7 cellular contexts compared by ENCODE assay signal in the genomic region with DNA sequence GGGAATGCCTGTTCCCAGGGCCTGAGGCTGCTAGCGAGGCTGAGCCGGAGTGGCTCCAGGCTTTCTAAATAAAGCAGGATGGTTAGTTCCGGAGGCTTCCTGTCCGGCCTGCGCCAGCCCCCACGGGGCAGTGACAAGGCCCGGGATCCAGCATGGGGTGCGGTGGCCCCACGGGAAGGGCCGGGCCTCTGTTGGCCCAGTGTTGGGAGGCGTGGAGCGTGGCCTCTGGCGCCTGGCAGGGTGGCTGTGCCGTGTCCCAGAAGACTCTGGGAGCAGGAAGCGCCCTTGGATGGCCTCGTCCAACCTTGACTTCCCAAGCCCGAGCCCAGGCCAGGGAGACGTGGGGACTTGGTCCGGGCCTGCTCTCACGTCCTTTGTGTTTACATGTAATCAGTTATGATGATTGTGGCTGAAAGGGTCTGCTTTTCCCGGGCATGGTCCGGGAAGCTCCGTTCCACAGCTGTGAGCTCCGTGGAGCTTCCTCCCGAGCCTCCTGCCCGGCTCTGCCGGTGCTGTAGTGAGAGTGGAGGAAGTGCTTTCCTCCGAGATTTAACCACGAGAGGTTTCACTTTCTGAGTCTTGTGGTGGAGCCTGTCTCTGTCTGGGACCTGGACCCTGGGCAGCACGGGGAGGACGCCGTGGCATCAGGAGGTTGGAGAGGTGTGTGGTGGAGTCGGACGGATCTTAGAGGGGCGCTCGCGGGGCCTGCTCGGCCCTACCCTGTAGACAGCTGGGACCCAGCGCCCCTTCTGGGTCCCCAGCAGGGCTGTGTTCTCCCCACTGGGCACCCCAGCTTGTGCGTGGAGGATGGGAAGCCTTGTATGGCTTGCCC. TPM values are rescaled to one million over a fixed set of nuclear protein-coding genes. Genes with fewer than 3 reads are reported as not detected.
DNase-seq lines count a peak whose midpoint lies in the region; ATAC-seq and TF ChIP-seq lines count a peak whose summit lies in the region.

No MANE protein-coding gene starts in this region.

- TF ChIP-seq CTCF in cardiac fibroblast (IDR thresholded peaks at IDR 0.05; ENCODE audit: low read depth, low read length) (no peak), thyroid gland (IDR thresholded peaks at IDR 0.05) (no peak)

- peaks cover 43 to 48% of the 10 kb centered on the region in 2 donors for H3K4me1 ChIP-seq in thyroid gland

- no peak for ATAC-seq in HG03460 (IDR thresholded peaks at IDR 0.05; ENCODE audit: unreplicated experiment)

- 50 to 51% methylated on average over 16 to 19 of the region's 40 CpGs for WGBS in thyroid gland, 2 donors

- H3K36me3 ChIP-seq in thyroid gland (no peaks in the 10 kb centered on the region), H7 (replicated peaks; ENCODE audit: control insufficient read depth, insufficient read depth, low read length) (no peaks in the 10 kb centered on the region)

- no peaks in the 10 kb centered on the region for H3K9me3 ChIP-seq in thyroid gland

- H3K27ac ChIP-seq in layer of hippocampus (ENCODE audit: low read depth, low read length) (peak overlapping the region; percentile 30), thyroid gland (peak overlapping the region; percentile 73 to 85 (median 83))

- no peak for TF ChIP-seq POLR2A in thyroid gland (IDR thresholded peaks at IDR 0.05)

- H3K4me3 ChIP-seq in cardiac fibroblast (replicated peaks in 1 of 2; ENCODE audit: low read depth in 2 of 2, low read length in 2 of 2) (peak overlapping the region; percentile 21 to 98), thyroid gland (replicated peaks in 1 of 3) (no peak overlapping the region), H7 (ENCODE audit: insufficient read depth, low read depth, low read length) (no peak overlapping the region)

- DNase-seq in M059J (ENCODE audit: low read depth), result peak; percentile 27
- DNase-seq in cardiac fibroblast (ENCODE audit: low read depth in 2 of 2), result peak; percentile 44 to 49
- peak; percentile 57 to 68 for DNase-seq in thyroid gland
- DNase-seq in NCI-H2029 (lab: John Stamatoyannopoulos, UW), result no peak
- no peak for DNase-seq in H7

- no peaks in the 10 kb centered on the region for H3K27me3 ChIP-seq in layer of hippocampus (ENCODE audit: control insufficient read depth, insufficient read depth, low read length)
- no peaks in the 10 kb centered on the region for H3K27me3 ChIP-seq in thyroid gland
- no peaks in the 10 kb centered on the region for H3K27me3 ChIP-seq in H7 (ENCODE audit: control insufficient read depth, insufficient read depth, low read length)

- intact Hi-C loops in thyroid gland (cut with DNase I), result no loop called here

RNA-seq across cellular contexts. Expression of gene GNA11, which starts 4.6 kb away (rescaled TPM):
- 38.0 and 69.7 TPM in 2 replicates for total RNA-seq in M059J (2014; rRNA removed; shearing (Covaris generic))
- total RNA-seq in thyroid gland, result 10 to 100 TPM; 49.9 to 69.6 (median 63.8) TPM
- total RNA-seq in H7 (2014; rRNA removed; shearing (Covaris generic)), result 30.0 and 35.0 TPM in 2 replicates

RNA-seq across cellular contexts. Expression of gene TLE5, which starts 36.4 kb away (rescaled TPM):
- total RNA-seq in M059J (2014; rRNA removed; shearing (Covaris generic)), result 186 and 200 TPM in 2 replicates
- total RNA-seq in thyroid gland, result 100 to 1,000 TPM; 398 to 892 (median 498) TPM
- 300 and 386 TPM in 2 replicates for total RNA-seq in H7 (2014; rRNA removed; shearing (Covaris generic))

RNA-seq across cellular contexts. Expression of gene GNA15, which starts 37.1 kb away (rescaled TPM):
- total RNA-seq in M059J (2014; rRNA removed; shearing (Covaris generic)), result not detected in 2 replicates
- total RNA-seq in thyroid gland, result 1 to 10 TPM in 3 of 4 donors, under 1 TPM in 1; 0.88 to 4.6 (median 2.1) TPM
- total RNA-seq in H7 (2014; rRNA removed; shearing (Covaris generic)), result not detected in 2 replicates

Comparison
In these comparisons a context has a peak if more than half of its experiments do, and no peak if none do; other contexts are left out.
1. DNase-seq: peak in M059J (single experiment), cardiac fibroblast (2 of 2) and thyroid gland (2 of 2); none in NCI-H2029 (single experiment) and H7 (single experiment).
2. H3K4me3 ChIP-seq: peak in cardiac fibroblast (2 of 2); none in thyroid gland (0 of 3) and H7 (single experiment).